Comparison of ENCODE assay signal across 1 cellular context in genomic region chr2:70789304-70790078, GRCh38.
TF ChIP-seq lines count a peak whose summit lies in the region.

No MANE protein-coding gene starts in this region.

TF ChIP-seq in SK-N-SH treated with all-trans-retinoic acid at 6 μM for 48 hours, 23 proteins besides CTCF, POLR2A, EP300 and RAD21 (continued from another document):
- no peak for TF ChIP-seq PATZ1 (CRISPR knock-in tag; IDR thresholded peaks at IDR 0.05; ENCODE audit: borderline replicate concordance)
- TF ChIP-seq ZNF565 (CRISPR knock-in tag; conservative IDR thresholded peaks at IDR 0.05; ENCODE audit: low read depth) = no peak
- no peak for TF ChIP-seq ZNF8 (CRISPR knock-in tag; IDR thresholded peaks at IDR 0.05)
- no peak for TF ChIP-seq SNAI2 (CRISPR knock-in tag; IDR thresholded peaks at IDR 0.05)
- no peak for TF ChIP-seq BACH2 (CRISPR knock-in tag; IDR thresholded peaks at IDR 0.05; ENCODE audit: borderline replicate concordance)
- TF ChIP-seq ARNTL (CRISPR knock-in tag; IDR thresholded peaks at IDR 0.05; ENCODE audit: borderline replicate concordance, low read depth) = no peak
